1 cellular context compared by ENCODE assay signal in the genomic region with DNA sequence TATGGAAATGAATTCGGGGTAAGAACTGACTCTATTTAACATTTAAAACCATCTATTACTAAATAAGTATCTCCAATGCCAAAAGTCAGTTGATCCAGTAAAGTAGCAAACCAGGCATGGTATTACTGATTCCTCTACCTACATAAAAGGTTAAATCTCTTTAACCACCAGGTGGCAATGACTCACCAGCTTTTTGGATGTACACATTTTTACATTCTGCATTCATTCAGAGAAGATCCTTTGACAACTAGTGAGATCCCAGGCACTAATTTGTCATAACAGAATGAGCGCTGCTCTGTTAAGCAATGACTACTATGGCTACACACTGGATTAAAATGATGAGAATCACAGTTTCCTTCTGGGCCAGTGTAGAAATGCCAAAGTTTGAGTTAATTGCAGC.
TF ChIP-seq lines count a peak whose summit lies in the region.

No MANE protein-coding gene starts in this region.

TF ChIP-seq in GM23338, 12 proteins besides CTCF, POLR2A, EP300 and RAD21 (continued from another document):
- TF ChIP-seq, protein P1, sequence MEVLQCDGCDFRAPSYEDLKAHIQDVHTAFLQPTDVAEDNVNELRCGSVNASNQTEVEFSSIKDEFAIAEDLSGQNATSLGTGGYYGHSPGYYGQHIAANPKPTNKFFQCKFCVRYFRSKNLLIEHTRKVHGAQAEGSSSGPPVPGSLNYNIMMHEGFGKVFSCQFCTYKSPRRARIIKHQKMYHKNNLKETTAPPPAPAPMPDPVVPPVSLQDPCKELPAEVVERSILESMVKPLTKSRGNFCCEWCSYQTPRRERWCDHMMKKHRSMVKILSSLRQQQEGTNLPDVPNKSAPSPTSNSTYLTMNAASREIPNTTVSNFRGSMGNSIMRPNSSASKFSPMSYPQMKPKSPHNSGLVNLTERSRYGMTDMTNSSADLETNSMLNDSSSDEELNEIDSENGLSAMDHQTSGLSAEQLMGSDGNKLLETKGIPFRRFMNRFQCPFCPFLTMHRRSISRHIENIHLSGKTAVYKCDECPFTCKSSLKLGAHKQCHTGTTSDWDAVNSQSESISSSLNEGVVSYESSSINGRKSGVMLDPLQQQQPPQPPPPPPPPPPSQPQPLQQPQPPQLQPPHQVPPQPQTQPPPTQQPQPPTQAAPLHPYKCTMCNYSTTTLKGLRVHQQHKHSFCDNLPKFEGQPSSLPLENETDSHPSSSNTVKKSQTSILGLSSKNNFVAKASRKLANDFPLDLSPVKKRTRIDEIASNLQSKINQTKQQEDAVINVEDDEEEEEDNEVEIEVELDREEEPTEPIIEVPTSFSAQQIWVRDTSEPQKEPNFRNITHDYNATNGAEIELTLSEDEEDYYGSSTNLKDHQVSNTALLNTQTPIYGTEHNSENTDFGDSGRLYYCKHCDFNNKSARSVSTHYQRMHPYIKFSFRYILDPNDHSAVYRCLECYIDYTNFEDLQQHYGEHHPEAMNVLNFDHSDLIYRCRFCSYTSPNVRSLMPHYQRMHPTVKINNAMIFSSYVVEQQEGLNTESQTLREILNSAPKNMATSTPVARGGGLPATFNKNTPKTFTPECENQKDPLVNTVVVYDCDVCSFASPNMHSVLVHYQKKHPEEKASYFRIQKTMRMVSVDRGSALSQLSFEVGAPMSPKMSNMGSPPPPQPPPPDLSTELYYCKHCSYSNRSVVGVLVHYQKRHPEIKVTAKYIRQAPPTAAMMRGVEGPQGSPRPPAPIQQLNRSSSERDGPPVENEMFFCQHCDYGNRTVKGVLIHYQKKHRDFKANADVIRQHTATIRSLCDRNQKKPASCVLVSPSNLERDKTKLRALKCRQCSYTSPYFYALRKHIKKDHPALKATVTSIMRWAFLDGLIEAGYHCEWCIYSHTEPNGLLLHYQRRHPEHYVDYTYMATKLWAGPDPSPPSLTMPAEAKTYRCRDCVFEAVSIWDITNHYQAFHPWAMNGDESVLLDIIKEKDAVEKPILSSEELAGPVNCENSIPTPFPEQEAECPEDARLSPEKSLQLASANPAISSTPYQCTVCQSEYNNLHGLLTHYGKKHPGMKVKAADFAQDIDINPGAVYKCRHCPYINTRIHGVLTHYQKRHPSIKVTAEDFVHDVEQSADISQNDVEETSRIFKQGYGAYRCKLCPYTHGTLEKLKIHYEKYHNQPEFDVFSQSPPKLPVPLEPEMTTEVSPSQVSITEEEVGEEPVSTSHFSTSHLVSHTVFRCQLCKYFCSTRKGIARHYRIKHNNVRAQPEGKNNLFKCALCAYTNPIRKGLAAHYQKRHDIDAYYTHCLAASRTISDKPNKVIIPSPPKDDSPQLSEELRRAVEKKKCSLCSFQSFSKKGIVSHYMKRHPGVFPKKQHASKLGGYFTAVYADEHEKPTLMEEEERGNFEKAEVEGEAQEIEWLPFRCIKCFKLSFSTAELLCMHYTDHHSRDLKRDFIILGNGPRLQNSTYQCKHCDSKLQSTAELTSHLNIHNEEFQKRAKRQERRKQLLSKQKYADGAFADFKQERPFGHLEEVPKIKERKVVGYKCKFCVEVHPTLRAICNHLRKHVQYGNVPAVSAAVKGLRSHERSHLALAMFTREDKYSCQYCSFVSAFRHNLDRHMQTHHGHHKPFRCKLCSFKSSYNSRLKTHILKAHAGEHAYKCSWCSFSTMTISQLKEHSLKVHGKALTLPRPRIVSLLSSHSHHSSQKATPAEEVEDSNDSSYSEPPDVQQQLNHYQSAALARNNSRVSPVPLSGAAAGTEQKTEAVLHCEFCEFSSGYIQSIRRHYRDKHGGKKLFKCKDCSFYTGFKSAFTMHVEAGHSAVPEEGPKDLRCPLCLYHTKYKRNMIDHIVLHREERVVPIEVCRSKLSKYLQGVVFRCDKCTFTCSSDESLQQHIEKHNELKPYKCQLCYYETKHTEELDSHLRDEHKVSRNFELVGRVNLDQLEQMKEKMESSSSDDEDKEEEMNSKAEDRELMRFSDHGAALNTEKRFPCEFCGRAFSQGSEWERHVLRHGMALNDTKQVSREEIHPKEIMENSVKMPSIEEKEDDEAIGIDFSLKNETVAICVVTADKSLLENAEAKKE (CRISPR knock-in tag; IDR thresholded peaks at IDR 0.05), result no peak
